Comparison of ENCODE assay signal across 8 cellular contexts in the genomic region with DNA sequence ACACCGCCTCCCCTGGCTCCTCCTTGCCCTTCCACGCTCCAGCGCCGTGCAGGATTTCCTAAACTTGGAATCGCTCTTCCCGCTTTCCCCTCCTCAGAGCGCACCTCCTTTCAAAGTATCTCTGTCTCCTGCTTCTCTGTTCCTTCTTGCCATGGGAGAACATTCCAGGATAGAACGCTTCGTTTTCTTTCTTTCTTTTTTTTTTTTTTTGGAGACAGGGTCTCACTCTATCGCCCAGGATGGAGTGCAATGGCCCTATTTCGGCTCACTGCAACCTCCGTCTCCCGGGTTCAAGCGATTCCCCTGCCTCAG. TPM values are rescaled to one million over a fixed set of nuclear protein-coding genes. Genes with fewer than 3 reads are reported as not detected.
DNase-seq lines count a peak whose midpoint lies in the region; ATAC-seq and TF ChIP-seq lines count a peak whose summit lies in the region.

No MANE protein-coding gene starts in this region.

- peak overlapping the region; percentile 82 for H3K4me3 ChIP-seq in CD4-positive, CD25-positive, alpha-beta regulatory T cell (ENCODE audit: low read depth, low read length)
- H3K4me3 ChIP-seq in OCI-LY7 (ENCODE audit: low read depth, low read length, poor library complexity, severe bottlenecking) (peak overlapping the region; percentile 99), endodermal cell (ENCODE audit: low read length) (peak overlapping the region; percentile 88), neuron (ENCODE audit: low read length) (peak overlapping the region; percentile 69)

- BruUV-seq in OCI-LY7 (replicated peaks; lab: Mats Ljungman, UMichigan) = TSS peak; percentile 93

- ATAC-seq in CD4-positive, CD25-positive, alpha-beta regulatory T cell (ENCODE audit: low read depth in 2 of 2) = no peak
- ATAC-seq in GM21423 (IDR thresholded peaks at IDR 0.05; ENCODE audit: unreplicated experiment) (no peak), GM21526 (IDR thresholded peaks at IDR 0.05; ENCODE audit: low FRiP score, unreplicated experiment) (no peak)

- CTCF ChIA-PET in OCI-LY7 (lab: Charles Lee; ENCODE audit: unreplicated experiment) = no interaction called here

- intact Hi-C loops in OCI-LY7 (cut with micrococcal nuclease; ENCODE audit: unreplicated experiment) = loop anchor here (5.0 to 10.0 kb wide), 2 partner anchors 198 to 1041 kb away; partner anchors contain the start of genes IL17D and ZMYM5

- POLR2A ChIA-PET in OCI-LY7 (lab: Charles Lee) = interaction anchor here (0.7 to 0.9 kb wide), 2 partner anchors 9 to 82 kb away, joined by 4 to 8 read pairs; no protein-coding TSS in a partner anchor

- peak overlapping the region; percentile 82 for H3K4me2 ChIP-seq in OCI-LY7 (ENCODE audit: low read length)

- no peak for TF ChIP-seq CTCF in OCI-LY7 (conservative IDR thresholded peaks at IDR 0.05; ENCODE audit: low read length)
- TF ChIP-seq CTCF in endodermal cell (conservative IDR thresholded peaks at IDR 0.05) = no peak

- no peak for DNase-seq in CD4-positive, CD25-positive, alpha-beta regulatory T cell
- DNase-seq in OCI-LY7 (ENCODE audit: low spot score) (no peak), endodermal cell (no peak), hippocampal formation (lab: John Stamatoyannopoulos, UW) (no peak), NCI-H526 (lab: John Stamatoyannopoulos, UW) (no peak)

- peak overlapping the region; percentile 91 to 98 (median 98) for H3K4me3 Mint-ChIP-seq in CD4-positive, CD25-positive, alpha-beta regulatory T cell
- H3K4me3 Mint-ChIP-seq in endodermal cell = peak overlapping the region; percentile 94

- H3K27me3 Mint-ChIP-seq in CD4-positive, CD25-positive, alpha-beta regulatory T cell = peaks cover 17% of the 10 kb centered on the region
- peaks cover 3% of the 10 kb centered on the region for H3K27me3 Mint-ChIP-seq in endodermal cell (ENCODE audit: insufficient read depth)

- 34 to 36% methylated on average over 14 of the region's 14 CpGs for WGBS in endodermal cell (ENCODE audit: insufficient coverage in 1 of 2, insufficient read length in 1 of 2), 2 experiments

- H3K4me1 Mint-ChIP-seq in CD4-positive, CD25-positive, alpha-beta regulatory T cell = peaks cover 22 to 43% (median 34%) of the 10 kb centered on the region in 4 donors
- peaks cover 13% of the 10 kb centered on the region for H3K4me1 Mint-ChIP-seq in endodermal cell

- H2AFZ ChIP-seq in OCI-LY7 (ENCODE audit: low read length) (peak overlapping the region; percentile 90; the same call in 1 of the 2 replicates), neuron (ENCODE audit: low read depth, low read length) (peak overlapping the region; percentile 99)

- no peaks in the 10 kb centered on the region for H3K9me2 ChIP-seq in OCI-LY7 (ENCODE audit: insufficient read depth, low read length)

- peaks cover 12% of the 10 kb centered on the region for H3K36me3 Mint-ChIP-seq in CD4-positive, CD25-positive, alpha-beta regulatory T cell
- peaks cover 18% of the 10 kb centered on the region for H3K36me3 Mint-ChIP-seq in endodermal cell (ENCODE audit: low read depth)

- H3K27ac ChIP-seq in CD4-positive, CD25-positive, alpha-beta regulatory T cell (ENCODE audit: insufficient read depth, low read length, poor library complexity, severe bottlenecking) = peak overlapping the region; percentile 51
- peak overlapping the region; percentile 64 for H3K27ac ChIP-seq in OCI-LY7 (ENCODE audit: low read depth, low read length, poor library complexity, severe bottlenecking)
- peak overlapping the region; percentile 87 for H3K27ac ChIP-seq in endodermal cell (ENCODE audit: low read depth, low read length)

- H4K20me1 ChIP-seq in OCI-LY7 (ENCODE audit: insufficient read depth, low read length) = peaks cover 23% of the 10 kb centered on the region; the same call in 1 of the 2 replicates

- no peaks in the 10 kb centered on the region for H3K9me3 Mint-ChIP-seq in CD4-positive, CD25-positive, alpha-beta regulatory T cell
- H3K9me3 Mint-ChIP-seq in endodermal cell = no peaks in the 10 kb centered on the region

- no peaks in the 10 kb centered on the region for H3K27me3 ChIP-seq in CD4-positive, CD25-positive, alpha-beta regulatory T cell (ENCODE audit: control insufficient read depth, insufficient read depth, low read length)
- no peaks in the 10 kb centered on the region for H3K27me3 ChIP-seq in endodermal cell (ENCODE audit: control insufficient read depth, insufficient read depth, low read length, poor library complexity, severe bottlenecking)
- no peaks in the 10 kb centered on the region for H3K27me3 ChIP-seq in neuron (ENCODE audit: insufficient read depth, low read length)

- H3K4me1 ChIP-seq in CD4-positive, CD25-positive, alpha-beta regulatory T cell (ENCODE audit: control insufficient read depth, insufficient read depth, low read length, poor library complexity, severe bottlenecking) = peaks cover 34% of the 10 kb centered on the region
- H3K4me1 ChIP-seq in OCI-LY7 (ENCODE audit: insufficient read depth, low read length, poor library complexity, severe bottlenecking) = peaks cover 20% of the 10 kb centered on the region
- no peaks in the 10 kb centered on the region for H3K4me1 ChIP-seq in endodermal cell (ENCODE audit: control insufficient read depth, insufficient read depth, low read length)
- H3K4me1 ChIP-seq in neuron (ENCODE audit: insufficient read depth, low read length) = peaks cover 16% of the 10 kb centered on the region

- H3K36me3 ChIP-seq in CD4-positive, CD25-positive, alpha-beta regulatory T cell (ENCODE audit: control insufficient read depth, insufficient read depth, low read length) = no peaks in the 10 kb centered on the region
- H3K36me3 ChIP-seq in OCI-LY7 (ENCODE audit: insufficient read depth, low read length) = peaks cover 27% of the 10 kb centered on the region
- H3K36me3 ChIP-seq in endodermal cell (ENCODE audit: control insufficient read depth, insufficient read depth, low read length) = peaks cover 16% of the 10 kb centered on the region
- H3K36me3 ChIP-seq in neuron (ENCODE audit: insufficient read depth, low read length) = peaks cover 8% of the 10 kb centered on the region

- peak overlapping the region; percentile 93 for H3K9ac ChIP-seq in endodermal cell (ENCODE audit: extremely low read depth, low read length, poor library complexity, severe bottlenecking)

- H3K27ac Mint-ChIP-seq in CD4-positive, CD25-positive, alpha-beta regulatory T cell = peak overlapping the region; percentile 96 to 100 (median 97)
- peak overlapping the region; percentile 94 for H3K27ac Mint-ChIP-seq in endodermal cell

- H3K9me3 ChIP-seq in CD4-positive, CD25-positive, alpha-beta regulatory T cell (ENCODE audit: control insufficient read depth in 2 of 2, low read length in 2 of 2) = no peaks in the 10 kb centered on the region
- H3K9me3 ChIP-seq in OCI-LY7 (ENCODE audit: low read length) = no peaks in the 10 kb centered on the region
- no peaks in the 10 kb centered on the region for H3K9me3 ChIP-seq in endodermal cell (ENCODE audit: control insufficient read depth, low read length)
- H3K9me3 ChIP-seq in neuron (ENCODE audit: low read length) = no peaks in the 10 kb centered on the region

- H3K79me2 ChIP-seq in OCI-LY7 (ENCODE audit: insufficient read depth, low read depth, low read length) = peaks cover 44% of the 10 kb centered on the region

RNA-seq across cellular contexts. Expression of gene XPO4, which starts 0.6 kb away (rescaled TPM):
- total RNA-seq in CD4-positive, CD25-positive, alpha-beta regulatory T cell = 26.3 TPM
- polyA plus RNA-seq in CD4-positive, CD25-positive, alpha-beta regulatory T cell = 1 to 10 TPM; 4.4 to 8.8 (median 7.3) TPM
- total RNA-seq in OCI-LY7 (2014; rRNA removed; shearing (Covaris generic)) = 20.6 and 22.9 TPM in 2 replicates
- total RNA-seq in OCI-LY7 (2022) (23.4 and 26.9 TPM in 2 replicates), endodermal cell (10 to 100 TPM; 28.8 to 32.0 TPM)
- 16.3 TPM for polyA plus RNA-seq in endodermal cell (2013, experiment 1 of 2)
- polyA plus RNA-seq in endodermal cell (2013, experiment 2 of 2) = 15.3 TPM
